ENCODE assay signal across 1 cellular context in genomic region chr20:32476684-32477593, GRCh38.
A peak's percentile ranks its signal among the peaks of the same experiment; 100 is the strongest.
TF ChIP-seq lines count a peak whose summit lies in the region.

No MANE protein-coding gene starts in this region.

TF ChIP-seq in HepG2, 621 proteins besides CTCF, POLR2A, EP300 and RAD21 (continued from another document and continues in another):
- TF ChIP-seq, protein P1, sequence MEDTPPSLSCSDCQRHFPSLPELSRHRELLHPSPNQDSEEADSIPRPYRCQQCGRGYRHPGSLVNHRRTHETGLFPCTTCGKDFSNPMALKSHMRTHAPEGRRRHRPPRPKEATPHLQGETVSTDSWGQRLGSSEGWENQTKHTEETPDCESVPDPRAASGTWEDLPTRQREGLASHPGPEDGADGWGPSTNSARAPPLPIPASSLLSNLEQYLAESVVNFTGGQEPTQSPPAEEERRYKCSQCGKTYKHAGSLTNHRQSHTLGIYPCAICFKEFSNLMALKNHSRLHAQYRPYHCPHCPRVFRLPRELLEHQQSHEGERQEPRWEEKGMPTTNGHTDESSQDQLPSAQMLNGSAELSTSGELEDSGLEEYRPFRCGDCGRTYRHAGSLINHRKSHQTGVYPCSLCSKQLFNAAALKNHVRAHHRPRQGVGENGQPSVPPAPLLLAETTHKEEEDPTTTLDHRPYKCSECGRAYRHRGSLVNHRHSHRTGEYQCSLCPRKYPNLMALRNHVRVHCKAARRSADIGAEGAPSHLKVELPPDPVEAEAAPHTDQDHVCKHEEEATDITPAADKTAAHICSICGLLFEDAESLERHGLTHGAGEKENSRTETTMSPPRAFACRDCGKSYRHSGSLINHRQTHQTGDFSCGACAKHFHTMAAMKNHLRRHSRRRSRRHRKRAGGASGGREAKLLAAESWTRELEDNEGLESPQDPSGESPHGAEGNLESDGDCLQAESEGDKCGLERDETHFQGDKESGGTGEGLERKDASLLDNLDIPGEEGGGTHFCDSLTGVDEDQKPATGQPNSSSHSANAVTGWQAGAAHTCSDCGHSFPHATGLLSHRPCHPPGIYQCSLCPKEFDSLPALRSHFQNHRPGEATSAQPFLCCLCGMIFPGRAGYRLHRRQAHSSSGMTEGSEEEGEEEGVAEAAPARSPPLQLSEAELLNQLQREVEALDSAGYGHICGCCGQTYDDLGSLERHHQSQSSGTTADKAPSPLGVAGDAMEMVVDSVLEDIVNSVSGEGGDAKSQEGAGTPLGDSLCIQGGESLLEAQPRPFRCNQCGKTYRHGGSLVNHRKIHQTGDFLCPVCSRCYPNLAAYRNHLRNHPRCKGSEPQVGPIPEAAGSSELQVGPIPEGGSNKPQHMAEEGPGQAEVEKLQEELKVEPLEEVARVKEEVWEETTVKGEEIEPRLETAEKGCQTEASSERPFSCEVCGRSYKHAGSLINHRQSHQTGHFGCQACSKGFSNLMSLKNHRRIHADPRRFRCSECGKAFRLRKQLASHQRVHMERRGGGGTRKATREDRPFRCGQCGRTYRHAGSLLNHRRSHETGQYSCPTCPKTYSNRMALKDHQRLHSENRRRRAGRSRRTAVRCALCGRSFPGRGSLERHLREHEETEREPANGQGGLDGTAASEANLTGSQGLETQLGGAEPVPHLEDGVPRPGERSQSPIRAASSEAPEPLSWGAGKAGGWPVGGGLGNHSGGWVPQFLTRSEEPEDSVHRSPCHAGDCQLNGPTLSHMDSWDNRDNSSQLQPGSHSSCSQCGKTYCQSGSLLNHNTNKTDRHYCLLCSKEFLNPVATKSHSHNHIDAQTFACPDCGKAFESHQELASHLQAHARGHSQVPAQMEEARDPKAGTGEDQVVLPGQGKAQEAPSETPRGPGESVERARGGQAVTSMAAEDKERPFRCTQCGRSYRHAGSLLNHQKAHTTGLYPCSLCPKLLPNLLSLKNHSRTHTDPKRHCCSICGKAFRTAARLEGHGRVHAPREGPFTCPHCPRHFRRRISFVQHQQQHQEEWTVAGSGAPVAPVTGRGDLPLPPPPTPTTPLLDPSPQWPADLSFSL (CRISPR knock-in tag; IDR thresholded peaks at IDR 0.05) = no peak; the same call in 1 of the 2 replicates
- peak; percentile 76 for TF ChIP-seq ZMYM3 (CRISPR knock-in tag; IDR thresholded peaks at IDR 0.05)
- TF ChIP-seq PAX8 (CRISPR knock-in tag; IDR thresholded peaks at IDR 0.05; ENCODE audit: borderline replicate concordance) = no peak
- no peak for TF ChIP-seq BRF2 (CRISPR knock-in tag; IDR thresholded peaks at IDR 0.05)
- TF ChIP-seq AHR (CRISPR knock-in tag; IDR thresholded peaks at IDR 0.05) = no peak
- TF ChIP-seq, protein P2, sequence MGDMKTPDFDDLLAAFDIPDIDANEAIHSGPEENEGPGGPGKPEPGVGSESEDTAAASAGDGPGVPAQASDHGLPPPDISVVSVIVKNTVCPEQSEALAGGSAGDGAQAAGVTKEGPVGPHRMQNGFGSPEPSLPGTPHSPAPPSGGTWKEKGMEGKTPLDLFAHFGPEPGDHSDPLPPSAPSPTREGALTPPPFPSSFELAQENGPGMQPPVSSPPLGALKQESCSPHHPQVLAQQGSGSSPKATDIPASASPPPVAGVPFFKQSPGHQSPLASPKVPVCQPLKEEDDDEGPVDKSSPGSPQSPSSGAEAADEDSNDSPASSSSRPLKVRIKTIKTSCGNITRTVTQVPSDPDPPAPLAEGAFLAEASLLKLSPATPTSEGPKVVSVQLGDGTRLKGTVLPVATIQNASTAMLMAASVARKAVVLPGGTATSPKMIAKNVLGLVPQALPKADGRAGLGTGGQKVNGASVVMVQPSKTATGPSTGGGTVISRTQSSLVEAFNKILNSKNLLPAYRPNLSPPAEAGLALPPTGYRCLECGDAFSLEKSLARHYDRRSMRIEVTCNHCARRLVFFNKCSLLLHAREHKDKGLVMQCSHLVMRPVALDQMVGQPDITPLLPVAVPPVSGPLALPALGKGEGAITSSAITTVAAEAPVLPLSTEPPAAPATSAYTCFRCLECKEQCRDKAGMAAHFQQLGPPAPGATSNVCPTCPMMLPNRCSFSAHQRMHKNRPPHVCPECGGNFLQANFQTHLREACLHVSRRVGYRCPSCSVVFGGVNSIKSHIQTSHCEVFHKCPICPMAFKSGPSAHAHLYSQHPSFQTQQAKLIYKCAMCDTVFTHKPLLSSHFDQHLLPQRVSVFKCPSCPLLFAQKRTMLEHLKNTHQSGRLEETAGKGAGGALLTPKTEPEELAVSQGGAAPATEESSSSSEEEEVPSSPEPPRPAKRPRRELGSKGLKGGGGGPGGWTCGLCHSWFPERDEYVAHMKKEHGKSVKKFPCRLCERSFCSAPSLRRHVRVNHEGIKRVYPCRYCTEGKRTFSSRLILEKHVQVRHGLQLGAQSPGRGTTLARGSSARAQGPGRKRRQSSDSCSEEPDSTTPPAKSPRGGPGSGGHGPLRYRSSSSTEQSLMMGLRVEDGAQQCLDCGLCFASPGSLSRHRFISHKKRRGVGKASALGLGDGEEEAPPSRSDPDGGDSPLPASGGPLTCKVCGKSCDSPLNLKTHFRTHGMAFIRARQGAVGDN (CRISPR knock-in tag; IDR thresholded peaks at IDR 0.05) = peak; percentile 3; the same call in 1 of the 2 replicates
- TF ChIP-seq HOXA3 (CRISPR knock-in tag; IDR thresholded peaks at IDR 0.05) = 0 out of 2 replicates have a peak, but pooled peaks have one; percentile 23
- TF ChIP-seq, protein P3, sequence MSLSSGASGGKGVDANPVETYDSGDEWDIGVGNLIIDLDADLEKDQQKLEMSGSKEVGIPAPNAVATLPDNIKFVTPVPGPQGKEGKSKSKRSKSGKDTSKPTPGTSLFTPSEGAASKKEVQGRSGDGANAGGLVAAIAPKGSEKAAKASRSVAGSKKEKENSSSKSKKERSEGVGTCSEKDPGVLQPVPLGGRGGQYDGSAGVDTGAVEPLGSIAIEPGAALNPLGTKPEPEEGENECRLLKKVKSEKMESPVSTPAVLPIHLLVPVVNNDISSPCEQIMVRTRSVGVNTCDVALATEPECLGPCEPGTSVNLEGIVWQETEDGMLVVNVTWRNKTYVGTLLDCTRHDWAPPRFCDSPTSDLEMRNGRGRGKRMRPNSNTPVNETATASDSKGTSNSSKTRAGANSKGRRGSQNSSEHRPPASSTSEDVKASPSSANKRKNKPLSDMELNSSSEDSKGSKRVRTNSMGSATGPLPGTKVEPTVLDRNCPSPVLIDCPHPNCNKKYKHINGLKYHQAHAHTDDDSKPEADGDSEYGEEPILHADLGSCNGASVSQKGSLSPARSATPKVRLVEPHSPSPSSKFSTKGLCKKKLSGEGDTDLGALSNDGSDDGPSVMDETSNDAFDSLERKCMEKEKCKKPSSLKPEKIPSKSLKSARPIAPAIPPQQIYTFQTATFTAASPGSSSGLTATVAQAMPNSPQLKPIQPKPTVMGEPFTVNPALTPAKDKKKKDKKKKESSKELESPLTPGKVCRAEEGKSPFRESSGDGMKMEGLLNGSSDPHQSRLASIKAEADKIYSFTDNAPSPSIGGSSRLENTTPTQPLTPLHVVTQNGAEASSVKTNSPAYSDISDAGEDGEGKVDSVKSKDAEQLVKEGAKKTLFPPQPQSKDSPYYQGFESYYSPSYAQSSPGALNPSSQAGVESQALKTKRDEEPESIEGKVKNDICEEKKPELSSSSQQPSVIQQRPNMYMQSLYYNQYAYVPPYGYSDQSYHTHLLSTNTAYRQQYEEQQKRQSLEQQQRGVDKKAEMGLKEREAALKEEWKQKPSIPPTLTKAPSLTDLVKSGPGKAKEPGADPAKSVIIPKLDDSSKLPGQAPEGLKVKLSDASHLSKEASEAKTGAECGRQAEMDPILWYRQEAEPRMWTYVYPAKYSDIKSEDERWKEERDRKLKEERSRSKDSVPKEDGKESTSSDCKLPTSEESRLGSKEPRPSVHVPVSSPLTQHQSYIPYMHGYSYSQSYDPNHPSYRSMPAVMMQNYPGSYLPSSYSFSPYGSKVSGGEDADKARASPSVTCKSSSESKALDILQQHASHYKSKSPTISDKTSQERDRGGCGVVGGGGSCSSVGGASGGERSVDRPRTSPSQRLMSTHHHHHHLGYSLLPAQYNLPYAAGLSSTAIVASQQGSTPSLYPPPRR (CRISPR knock-in tag; IDR thresholded peaks at IDR 0.05; ENCODE audit: borderline replicate concordance) = 0 out of 2 replicates have a peak, but pooled peaks have one; percentile 35
- 0 out of 2 replicates have a peak, but pooled peaks have one; percentile 7 for TF ChIP-seq CBFB (CRISPR knock-in tag; IDR thresholded peaks at IDR 0.05)
- TF ChIP-seq HNRNPH1 (optimal IDR thresholded peaks at IDR 0.05; ENCODE audit: low read depth, low read length) = no peak
- TF ChIP-seq ARHGAP35 (CRISPR knock-in tag; IDR thresholded peaks at IDR 0.05; ENCODE audit: borderline replicate concordance) = no peak
- peak; percentile 69; the same call in 1 of the 2 replicates for TF ChIP-seq ZNF232 (CRISPR knock-in tag; IDR thresholded peaks at IDR 0.05; ENCODE audit: borderline replicate concordance)
- no peak for TF ChIP-seq NFATC3 (CRISPR knock-in tag; IDR thresholded peaks at IDR 0.05)
- no peak for TF ChIP-seq TRIM22 (IDR thresholded peaks at IDR 0.05)
- no peak for TF ChIP-seq ZBTB34 (CRISPR knock-in tag; IDR thresholded peaks at IDR 0.05)
- TF ChIP-seq, protein P4, sequence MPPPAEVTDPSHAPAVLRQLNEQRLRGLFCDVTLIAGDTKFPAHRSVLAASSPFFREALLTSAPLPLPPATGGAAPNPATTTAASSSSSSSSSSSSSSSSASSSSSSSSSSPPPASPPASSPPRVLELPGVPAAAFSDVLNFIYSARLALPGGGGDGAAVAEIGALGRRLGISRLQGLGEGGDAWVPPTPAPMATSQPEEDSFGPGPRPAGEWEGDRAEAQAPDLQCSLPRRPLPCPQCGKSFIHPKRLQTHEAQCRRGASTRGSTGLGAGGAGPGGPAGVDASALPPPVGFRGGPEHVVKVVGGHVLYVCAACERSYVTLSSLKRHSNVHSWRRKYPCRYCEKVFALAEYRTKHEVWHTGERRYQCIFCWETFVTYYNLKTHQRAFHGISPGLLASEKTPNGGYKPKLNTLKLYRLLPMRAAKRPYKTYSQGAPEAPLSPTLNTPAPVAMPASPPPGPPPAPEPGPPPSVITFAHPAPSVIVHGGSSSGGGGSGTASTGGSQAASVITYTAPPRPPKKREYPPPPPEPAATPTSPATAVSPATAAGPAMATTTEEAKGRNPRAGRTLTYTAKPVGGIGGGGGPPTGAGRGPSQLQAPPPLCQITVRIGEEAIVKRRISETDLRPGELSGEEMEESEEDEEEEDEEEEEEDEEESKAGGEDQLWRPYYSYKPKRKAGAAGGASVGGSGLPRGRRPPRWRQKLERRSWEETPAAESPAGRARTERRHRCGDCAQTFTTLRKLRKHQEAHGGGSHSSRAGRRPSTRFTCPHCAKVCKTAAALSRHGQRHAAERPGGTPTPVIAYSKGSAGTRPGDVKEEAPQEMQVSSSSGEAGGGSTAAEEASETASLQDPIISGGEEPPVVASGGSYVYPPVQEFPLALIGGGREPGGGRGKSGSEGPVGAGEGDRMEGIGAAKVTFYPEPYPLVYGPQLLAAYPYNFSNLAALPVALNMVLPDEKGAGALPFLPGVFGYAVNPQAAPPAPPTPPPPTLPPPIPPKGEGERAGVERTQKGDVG (CRISPR knock-in tag; IDR thresholded peaks at IDR 0.05; ENCODE audit: borderline replicate concordance) = peak; percentile 60
- TF ChIP-seq ZNF674 (CRISPR knock-in tag; IDR thresholded peaks at IDR 0.05; ENCODE audit: low read depth) = no peak
- 0 out of 2 replicates have a peak, but pooled peaks have one; percentile 36 for TF ChIP-seq ZNF160 (CRISPR knock-in tag; IDR thresholded peaks at IDR 0.05)
- TF ChIP-seq ZBTB20 (CRISPR knock-in tag; IDR thresholded peaks at IDR 0.05; ENCODE audit: borderline replicate concordance, low read depth) = no peak
- TF ChIP-seq MLLT10 (CRISPR knock-in tag; IDR thresholded peaks at IDR 0.05) = no peak
- no peak for TF ChIP-seq TAF1 (CRISPR knock-in tag; IDR thresholded peaks at IDR 0.05)
- 0 out of 2 replicates have a peak, but pooled peaks have one; percentile 16 for TF ChIP-seq ZBTB7B (CRISPR knock-in tag; IDR thresholded peaks at IDR 0.05)
- no peak for TF ChIP-seq SOX13 (IDR thresholded peaks at IDR 0.05)
- 0 out of 4 replicates have a peak, but pooled peaks of 1 of the 2 experiments have one; percentile 5 for TF ChIP-seq SOX13 (CRISPR knock-in tag; conservative IDR thresholded peaks at IDR 0.05 in 1 of 2, IDR thresholded peaks at IDR 0.05 in 1 of 2)
- TF ChIP-seq FOXJ3 (CRISPR knock-in tag; IDR thresholded peaks at IDR 0.05; ENCODE audit: borderline replicate concordance) = no peak
- TF ChIP-seq HDAC6 (IDR thresholded peaks at IDR 0.05; ENCODE audit: low read depth, low read length) = no peak
- no peak for TF ChIP-seq LRRFIP1 (CRISPR knock-in tag; conservative IDR thresholded peaks at IDR 0.05)
